8 cellular contexts compared by ENCODE assay signal in the genomic region with DNA sequence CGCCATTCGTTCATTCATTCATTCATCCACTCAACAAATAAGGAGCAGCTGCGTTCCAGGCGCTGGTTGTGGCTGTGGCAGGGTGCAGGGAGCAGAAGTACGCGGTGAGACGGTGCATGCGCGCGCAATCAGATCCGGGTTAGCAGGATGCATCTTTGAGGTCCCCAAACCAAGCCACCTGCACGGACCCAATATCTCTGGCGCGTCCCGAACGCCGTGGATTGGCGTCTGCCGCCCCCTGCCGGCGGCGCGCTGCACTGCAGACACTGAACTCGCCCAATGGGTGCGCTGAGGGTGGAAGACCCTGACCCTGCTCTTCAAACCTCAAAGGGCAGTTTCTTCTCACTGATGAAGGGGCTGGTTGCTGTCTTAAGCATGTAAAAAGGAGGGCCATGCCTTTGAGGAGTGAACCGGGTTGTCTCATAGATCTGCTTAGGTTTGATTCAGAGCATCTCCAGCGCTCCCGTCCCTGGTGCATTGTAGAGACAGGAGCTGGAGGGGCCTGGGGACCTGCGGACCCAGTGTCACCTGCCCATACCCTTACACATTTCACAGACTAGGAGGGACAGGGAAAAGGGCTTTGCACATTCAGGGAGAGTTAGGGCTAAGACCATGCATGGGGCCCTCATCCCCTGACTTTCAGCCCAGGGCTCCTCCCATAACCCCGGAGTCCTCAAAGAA.
A peak's percentile ranks its signal among the peaks of the same experiment; 100 is the strongest.
DNase-seq lines count a peak whose midpoint lies in the region; ATAC-seq, FAIRE-seq and TF ChIP-seq lines count a peak whose summit lies in the region.

No MANE protein-coding gene starts in this region.

- peak; percentile 67 for ATAC-seq in GM19452 (IDR thresholded peaks at IDR 0.05; ENCODE audit: unreplicated experiment)
- peak; percentile 96 for ATAC-seq in HepG2
- no peak for ATAC-seq in GM21447 (IDR thresholded peaks at IDR 0.05; ENCODE audit: unreplicated experiment)

- no peak overlapping the region for H3K9ac ChIP-seq in HepG2 (ENCODE audit: insufficient read depth, low read depth, low read length)

- BruUV-seq in HepG2 (replicated peaks; lab: Mats Ljungman, UMichigan): no TSS peak

- POLR2A ChIA-PET in HepG2 (lab: Yijun Ruan, JAX): no interaction called here

- no peak for FAIRE-seq in HepG2 (lab: Jason Lieb, UNC)

- H3K4me2 ChIP-seq in HepG2 (ENCODE audit: low read depth, low read length): no peak overlapping the region

- TF ChIP-seq CTCF in HepG2 (CRISPR knock-in tag; IDR thresholded peaks at IDR 0.05): peak; percentile 95

- H3K79me2 ChIP-seq in HepG2 (ENCODE audit: insufficient read depth, low read length): no peaks in the 10 kb centered on the region

- WGBS in HepG2 (ENCODE audit: low lambda C conversion rate): 40% methylated on average over 15 of the region's 30 CpGs

- TF ChIP-seq EP300 in HepG2 (IDR thresholded peaks at IDR 0.05; ENCODE audit: low read depth in 2 of 2, low read length in 2 of 2) (no peak), HepG2 (CRISPR knock-in tag; IDR thresholded peaks at IDR 0.05; ENCODE audit: borderline replicate concordance) (no peak)

- H2AFZ ChIP-seq in HepG2 (ENCODE audit: low read length): no peak overlapping the region

- no peaks in the 10 kb centered on the region for H3K9me3 ChIP-seq in MG63
- H3K9me3 ChIP-seq in HepG2 (ENCODE audit: low read length): no peaks in the 10 kb centered on the region

- H3K4me3 ChIP-seq in MG63: no peak overlapping the region
- no peak overlapping the region for H3K4me3 ChIP-seq in HepG2 (replicated peaks in 1 of 3; ENCODE audit: insufficient read depth in 1 of 3, low read depth in 2 of 3, low read length in 3 of 3)

- no peak for TF ChIP-seq POLR2A in HepG2 (IDR thresholded peaks at IDR 0.05; ENCODE audit: insufficient read depth in 1 of 2, low read depth in 2 of 2, low read length in 2 of 2)

- no peak overlapping the region for H3K27ac ChIP-seq in HepG2 (ENCODE audit: extremely low read length, insufficient read depth, low read length)

- no peaks in the 10 kb centered on the region for H3K4me1 ChIP-seq in HepG2 (ENCODE audit: insufficient read depth, low read length)

- H3K36me3 ChIP-seq in MG63: no peaks in the 10 kb centered on the region
- H3K36me3 ChIP-seq in HepG2 (replicated peaks in 1 of 2; ENCODE audit: control insufficient read depth in 1 of 2, insufficient read depth in 2 of 2, low read length in 2 of 2): no peaks in the 10 kb centered on the region

- in situ Hi-C loops in HepG2 (cut with HindIII; ENCODE audit: extremely low pct_ligation_motif_present, low pct_unique_long_range_greater_than_20kb): loop anchor here (5.0 to 25.0 kb wide), 2 partner anchors 108 to 298 kb away; no protein-coding TSS in a partner anchor

- intact Hi-C loops in HepG2 (cut with micrococcal nuclease; ENCODE audit: unreplicated experiment): no loop called here

- peak; percentile 84 for TF ChIP-seq RAD21 in HepG2 (CRISPR knock-in tag; IDR thresholded peaks at IDR 0.05)

- DNase-seq in C1 segment of cervical spinal cord (lab: John Stamatoyannopoulos, UW): peak in 11 of 14 donors; percentile 7 to 64 (median 32)
- DNase-seq in MG63: peak; percentile 27
- peak; percentile 59 to 71 for DNase-seq in activated CD4-positive, alpha-beta T cell treated with anti-CD3 and anti-CD28 coated beads for 24 hours (ENCODE audit: low read depth in 2 of 2)
- DNase-seq in cerebellar cortex (ENCODE audit: low spot score): peak; percentile 54
- DNase-seq in HepG2 (ENCODE audit: low spot score): peak; percentile 10
- DNase-seq in stimulated activated CD4-positive, alpha-beta T cell treated with anti-CD3 and anti-CD28 coated beads, TNF-alpha, amount 100 ng/mL, for 1 hour (ENCODE audit: low read depth in 3 of 3, low spot score in 1 of 3): peak in 2 of 3 donors; percentile 45 to 70

- CTCF ChIA-PET in HepG2 (lab: Yijun Ruan, JAX; ENCODE audit: low intra/inter-chr PET ratio, low total read pairs): interaction anchor here (0.6 to 3.7 kb wide), 2 partner anchors 104 to 106 kb away, joined by 3 to 37 read pairs; no protein-coding TSS in a partner anchor

- H4K20me1 ChIP-seq in HepG2 (ENCODE audit: insufficient read depth, low read length): no peaks in the 10 kb centered on the region

- no peaks in the 10 kb centered on the region for H3K27me3 ChIP-seq in MG63
- peaks cover 0 to 16% of the 10 kb centered on the region in 2 experiments; a peak in 1 of 5 replicates for H3K27me3 ChIP-seq in HepG2 (ENCODE audit: control insufficient read depth in 1 of 2, insufficient read depth in 2 of 2, low read length in 2 of 2)

TF ChIP-seq in HepG2, 621 proteins besides CTCF, POLR2A, EP300 and RAD21 (continues in another document):
- TF ChIP-seq CSRNP2 (CRISPR knock-in tag; conservative IDR thresholded peaks at IDR 0.05; ENCODE audit: low read depth) (no peak), ZNF879 (CRISPR knock-in tag; IDR thresholded peaks at IDR 0.05) (no peak), RARA (CRISPR knock-in tag; IDR thresholded peaks at IDR 0.05) (no peak), MED1 (CRISPR knock-in tag; IDR thresholded peaks at IDR 0.05) (no peak), SMC3 (IDR thresholded peaks at IDR 0.05; ENCODE audit: low read length) (peak; percentile 28; the same call in 1 of the 2 replicates), GTF3A (CRISPR knock-in tag; conservative IDR thresholded peaks at IDR 0.05) (no peak), KDM2A (CRISPR knock-in tag; IDR thresholded peaks at IDR 0.05; ENCODE audit: borderline replicate concordance, low read depth) (peak; percentile 63; the same call in 1 of the 2 replicates), AKNA (CRISPR knock-in tag; IDR thresholded peaks at IDR 0.05; ENCODE audit: borderline replicate concordance) (no peak), STAG1 (CRISPR knock-in tag; IDR thresholded peaks at IDR 0.05) (peak; percentile 84), XRCC5 (optimal IDR thresholded peaks at IDR 0.05; ENCODE audit: low read length) (peak; percentile 74), GABPB1 (CRISPR knock-in tag; IDR thresholded peaks at IDR 0.05) (peak; percentile 18; the same call in 1 of the 2 replicates)
- TF ChIP-seq, protein P1, sequence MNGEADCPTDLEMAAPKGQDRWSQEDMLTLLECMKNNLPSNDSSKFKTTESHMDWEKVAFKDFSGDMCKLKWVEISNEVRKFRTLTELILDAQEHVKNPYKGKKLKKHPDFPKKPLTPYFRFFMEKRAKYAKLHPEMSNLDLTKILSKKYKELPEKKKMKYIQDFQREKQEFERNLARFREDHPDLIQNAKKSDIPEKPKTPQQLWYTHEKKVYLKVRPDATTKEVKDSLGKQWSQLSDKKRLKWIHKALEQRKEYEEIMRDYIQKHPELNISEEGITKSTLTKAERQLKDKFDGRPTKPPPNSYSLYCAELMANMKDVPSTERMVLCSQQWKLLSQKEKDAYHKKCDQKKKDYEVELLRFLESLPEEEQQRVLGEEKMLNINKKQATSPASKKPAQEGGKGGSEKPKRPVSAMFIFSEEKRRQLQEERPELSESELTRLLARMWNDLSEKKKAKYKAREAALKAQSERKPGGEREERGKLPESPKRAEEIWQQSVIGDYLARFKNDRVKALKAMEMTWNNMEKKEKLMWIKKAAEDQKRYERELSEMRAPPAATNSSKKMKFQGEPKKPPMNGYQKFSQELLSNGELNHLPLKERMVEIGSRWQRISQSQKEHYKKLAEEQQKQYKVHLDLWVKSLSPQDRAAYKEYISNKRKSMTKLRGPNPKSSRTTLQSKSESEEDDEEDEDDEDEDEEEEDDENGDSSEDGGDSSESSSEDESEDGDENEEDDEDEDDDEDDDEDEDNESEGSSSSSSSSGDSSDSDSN (CRISPR knock-in tag; IDR thresholded peaks at IDR 0.05): 0 out of 2 replicates have a peak, but pooled peaks have one; percentile 2

Comparison
In these comparisons a context has a peak if more than half of its experiments do, and no peak if none do; other contexts are left out.
1. DNase-seq: peak in every context shown above with its lines; median percentile 65 in activated CD4-positive, alpha-beta T cell treated with anti-CD3 and anti-CD28 coated beads for 24 hours; 58 in stimulated activated CD4-positive, alpha-beta T cell treated with anti-CD3 and anti-CD28 coated beads, TNF-alpha, amount 100 ng/mL, for 1 hour; 54 in cerebellar cortex; 32 in C1 segment of cervical spinal cord; 27 in MG63; 10 in HepG2.